In genomic region chr16:56682703-56683397, GRCh38 we compare ENCODE assay signal across 1 cellular context.
A peak's percentile ranks its signal among the peaks of the same experiment; 100 is the strongest.
TF ChIP-seq lines count a peak whose summit lies in the region.

No MANE protein-coding gene starts in this region.

TF ChIP-seq in HepG2, 621 proteins besides CTCF, POLR2A, EP300 and RAD21:
- TF ChIP-seq ARID4A (CRISPR knock-in tag; IDR thresholded peaks at IDR 0.05; ENCODE audit: borderline replicate concordance) (0 out of 2 replicates have a peak, but pooled peaks have one; percentile 32), BORCS8-MEF2B (CRISPR knock-in tag; IDR thresholded peaks at IDR 0.05) (0 out of 2 replicates have a peak, but pooled peaks have one; percentile 11), ZNF281 (CRISPR knock-in tag; IDR thresholded peaks at IDR 0.05; ENCODE audit: borderline replicate concordance) (no peak), KLF9 (CRISPR knock-in tag; IDR thresholded peaks at IDR 0.05; ENCODE audit: low read depth) (no peak), ZNF224 (CRISPR knock-in tag; IDR thresholded peaks at IDR 0.05) (0 out of 2 replicates have a peak, but pooled peaks have one; percentile 46), PLRG1 (conservative IDR thresholded peaks at IDR 0.05) (no peak), SATB2 (CRISPR knock-in tag; IDR thresholded peaks at IDR 0.05) (no peak), USF2 (IDR thresholded peaks at IDR 0.05; ENCODE audit: low read depth, low read length) (0 out of 2 replicates have a peak, but pooled peaks have one; percentile 9), USF2 (CRISPR knock-in tag; IDR thresholded peaks at IDR 0.05; ENCODE audit: borderline replicate concordance) (no peak), ZNF713 (CRISPR knock-in tag; IDR thresholded peaks at IDR 0.05) (0 out of 2 replicates have a peak, but pooled peaks have one; percentile 16), NFE2L1 (CRISPR knock-in tag; IDR thresholded peaks at IDR 0.05; ENCODE audit: borderline replicate concordance) (peak; percentile 6; the same call in 1 of the 2 replicates), ZNF292 (CRISPR knock-in tag; IDR thresholded peaks at IDR 0.05; ENCODE audit: borderline replicate concordance, low read depth) (peak; percentile 38; the same call in 1 of the 2 replicates), ESRRA (CRISPR knock-in tag; IDR thresholded peaks at IDR 0.05; ENCODE audit: low read depth) (0 out of 2 replicates have a peak, but pooled peaks have one; percentile 6), ATF7 (IDR thresholded peaks at IDR 0.05) (no peak), ATF7 (CRISPR knock-in tag; IDR thresholded peaks at IDR 0.05) (0 out of 2 replicates have a peak, but pooled peaks have one; percentile 3), HNF4G (IDR thresholded peaks at IDR 0.05; ENCODE audit: borderline replicate concordance, low read depth, low read length) (no peak), HNF4G (CRISPR knock-in tag; IDR thresholded peaks at IDR 0.05; ENCODE audit: borderline replicate concordance, low read depth) (0 out of 2 replicates have a peak, but pooled peaks have one; percentile 14), ZNF556 (CRISPR knock-in tag; IDR thresholded peaks at IDR 0.05; ENCODE audit: borderline replicate concordance) (0 out of 2 replicates have a peak, but pooled peaks have one; percentile 19), SNAPC5 (CRISPR knock-in tag; IDR thresholded peaks at IDR 0.05; ENCODE audit: borderline replicate concordance) (no peak), ZBTB4 (CRISPR knock-in tag; IDR thresholded peaks at IDR 0.05; ENCODE audit: borderline replicate concordance) (0 out of 2 replicates have a peak, but pooled peaks have one; percentile 32), SNAPC2 (CRISPR knock-in tag; IDR thresholded peaks at IDR 0.05) (0 out of 2 replicates have a peak, but pooled peaks have one; percentile 8), ZNF782 (CRISPR knock-in tag; IDR thresholded peaks at IDR 0.05; ENCODE audit: borderline replicate concordance) (0 out of 2 replicates have a peak, but pooled peaks have one; percentile 5), HOXA9 (CRISPR knock-in tag; IDR thresholded peaks at IDR 0.05; ENCODE audit: borderline replicate concordance) (0 out of 2 replicates have a peak, but pooled peaks have one; percentile 8), TMF1 (CRISPR knock-in tag; IDR thresholded peaks at IDR 0.05; ENCODE audit: low read depth) (no peak)
